ENCODE assay signal across 17 cellular contexts in genomic region chr5:74978347-74978746, GRCh38.
DNase-seq lines count a peak whose midpoint lies in the region; ATAC-seq, FAIRE-seq and TF ChIP-seq lines count a peak whose summit lies in the region.
"Had no signal": no experiment of that assay in that cellular context is flagged by ENCODE, and none has a peak within 500 bp of the region (broad histone marks: within the 10 kb centered on the region; RNA-seq: fewer than 3 reads in every experiment).

No MANE protein-coding gene starts in this region.

- FAIRE-seq in GM12892 (lab: Jason Lieb, UNC) = peak; percentile 60
- FAIRE-seq: GM18507, H54 had no signal

- H3K4me3 ChIP-seq in HAP-1 (no peak overlapping the region), endodermal cell (ENCODE audit: low read length) (no peak overlapping the region)

- H3K4me3 Mint-ChIP-seq in endodermal cell = no peak overlapping the region
- H3K4me3 Mint-ChIP-seq: CD4-positive, CD25-positive, alpha-beta regulatory T cell had no signal

- peaks cover 7% of the 10 kb centered on the region for H3K4me1 Mint-ChIP-seq in endodermal cell

- H3K27me3 ChIP-seq in HAP-1 (ENCODE audit: low read depth) (no peaks in the 10 kb centered on the region), endodermal cell (ENCODE audit: control insufficient read depth, insufficient read depth, low read length, poor library complexity, severe bottlenecking) (no peaks in the 10 kb centered on the region)

- no peak for TF ChIP-seq CTCF in endodermal cell (conservative IDR thresholded peaks at IDR 0.05)

- peaks cover 7% of the 10 kb centered on the region for H3K36me3 Mint-ChIP-seq in endodermal cell (ENCODE audit: low read depth)

- no peak for ATAC-seq in HG02852 (IDR thresholded peaks at IDR 0.05; ENCODE audit: unreplicated experiment)

- H3K36me3 ChIP-seq in HAP-1 (replicated peaks) (no peaks in the 10 kb centered on the region), endodermal cell (ENCODE audit: control insufficient read depth, insufficient read depth, low read length) (no peaks in the 10 kb centered on the region)

- H3K27ac ChIP-seq in endodermal cell (ENCODE audit: low read depth, low read length) = peak overlapping the region; percentile 58

- TF ChIP-seq POLR2A in GM12892 (IDR thresholded peaks at IDR 0.05; ENCODE audit: low read depth, low read length) = no peak

- in situ Hi-C loops in HAP-1 (cut with MboI; ENCODE audit: low sequenced_read_pairs) = no loop called here

- H3K4me1 ChIP-seq in HAP-1 (peaks cover 9% of the 10 kb centered on the region), endodermal cell (ENCODE audit: control insufficient read depth, insufficient read depth, low read length) (no peaks in the 10 kb centered on the region)
- H3K4me1 ChIP-seq: Caco-2 had no signal

- DNase-seq in GM12892 (ENCODE audit: insufficient read length) = no peak
- DNase-seq in HAP-1 (ENCODE audit: low spot score in 2 of 2) = peak; percentile 9 to 28
- DNase-seq in NOMO-1 treated with DMSO at 0.1 percent for 48 hours (lab: John Stamatoyannopoulos, UW; ENCODE audit: unreplicated experiment) = peak; percentile 61
- no peak for DNase-seq in endodermal cell
- no peak for DNase-seq in activated T-cell treated with anti-CD3 and anti-CD28 coated beads, Interleukin-2, amount 50 U/mL, for 48 hours
- no peak for DNase-seq in AG08396 (ENCODE audit: low spot score)
- DNase-seq: Caco-2; CD4-positive, CD25-positive, alpha-beta regulatory T cell; DMS153; NCI-H2081 treated with DMSO at 0.1 percent for 48 hours; NCI-H510A treated with DMSO at 0.1 percent for 48 hours; OCI-M1; SHP77 treated with DMSO at 0.1 percent for 48 hours; SW 1271 had no signal

- no peak overlapping the region for H3K9ac ChIP-seq in endodermal cell (ENCODE audit: extremely low read depth, low read length, poor library complexity, severe bottlenecking)

- peaks cover 16% of the 10 kb centered on the region for H3K9me3 Mint-ChIP-seq in endodermal cell

- H3K27ac Mint-ChIP-seq in endodermal cell = no peak overlapping the region

- no peaks in the 10 kb centered on the region for H3K27me3 Mint-ChIP-seq in endodermal cell (ENCODE audit: insufficient read depth)

- H3K9me3 ChIP-seq in HAP-1 (no peaks in the 10 kb centered on the region), endodermal cell (ENCODE audit: control insufficient read depth, low read length) (peaks cover 22% of the 10 kb centered on the region)

- 100% methylated on average over 1 of the region's 1 CpG; no CpG with 5 or more reads in 1 of the 2 experiments for WGBS in endodermal cell (ENCODE audit: insufficient coverage in 1 of 2, insufficient read length in 1 of 2), 2 experiments

Comparison
In these comparisons a context has a peak if more than half of its experiments do, and no peak if none do; other contexts are left out.
1. DNase-seq: peak in HAP-1 (2 of 2) and NOMO-1 treated with DMSO at 0.1 percent for 48 hours (single experiment); none in GM12892 (single experiment), endodermal cell (single experiment), activated T-cell treated with anti-CD3 and anti-CD28 coated beads, Interleukin-2, amount 50 U/mL, for 48 hours (0 of 2) and AG08396 (single experiment).